ENCODE assay signal across 11 cellular contexts in the genomic region with DNA sequence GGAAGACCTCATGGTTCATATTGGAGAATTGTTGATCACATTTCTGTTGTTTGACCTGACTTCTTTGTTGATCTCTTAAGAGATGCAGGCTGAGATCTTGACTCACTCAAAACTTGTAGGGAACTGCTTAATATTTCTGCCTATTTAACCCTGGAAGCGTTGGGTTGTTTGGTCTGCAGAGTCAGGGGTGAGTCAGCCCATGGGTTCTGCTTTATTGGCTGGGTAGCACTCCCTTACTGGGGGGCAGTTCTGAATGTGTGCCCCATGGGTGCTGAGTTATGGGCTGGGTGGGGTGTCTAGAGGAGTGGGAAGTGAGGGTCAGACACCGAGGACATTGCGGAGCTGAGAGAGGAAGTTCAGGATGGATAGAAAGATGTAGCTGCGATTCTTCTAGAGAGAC.
DNase-seq lines count a peak whose midpoint lies in the region; ATAC-seq and TF ChIP-seq lines count a peak whose summit lies in the region.
"Had no signal": no experiment of that assay in that cellular context is flagged by ENCODE, and none has a peak within 500 bp of the region (broad histone marks: within the 10 kb centered on the region; RNA-seq: fewer than 3 reads in every experiment).

No MANE protein-coding gene starts in this region.

- H3K36me3 ChIP-seq in heart left ventricle = no peaks in the 10 kb centered on the region
- no peaks in the 10 kb centered on the region for H3K36me3 ChIP-seq in mucosa of descending colon (ENCODE audit: low read depth)
- H3K36me3 ChIP-seq in aorta (ENCODE audit: control insufficient read depth in 1 of 2, insufficient read depth in 2 of 2, low read length in 1 of 2) = no peaks in the 10 kb centered on the region
- no peaks in the 10 kb centered on the region for H3K36me3 ChIP-seq in PC-9 (ENCODE audit: low read depth)

- no peaks in the 10 kb centered on the region; the same call in none of the 2 replicates for H3K9me2 ChIP-seq in PC-9 (ENCODE audit: insufficient read depth)

- H3K4me1 ChIP-seq in heart left ventricle (peaks cover 12 to 92% (median 64%) of the 10 kb centered on the region in 12 donors), mucosa of descending colon (ENCODE audit: low read depth) (peaks cover 9% of the 10 kb centered on the region), aorta (ENCODE audit: control insufficient read depth in 1 of 2, insufficient read depth in 2 of 2, low read length in 2 of 2) (peaks cover 11 to 22% of the 10 kb centered on the region in 2 donors), PC-9 (replicated peaks; ENCODE audit: insufficient read depth) (no peaks in the 10 kb centered on the region)

- peaks cover 3% of the 10 kb centered on the region for H4K20me1 ChIP-seq in PC-9 (ENCODE audit: insufficient read depth)

- 62 to 80% (median 74%) methylated on average over 4 of the region's 4 CpGs for WGBS in heart left ventricle, 4 donors
- 67 to 72% methylated on average over 4 of the region's 4 CpGs for WGBS in aorta, 2 donors

- CTCF ChIA-PET in PC-9 (lab: Charles Lee) = no interaction called here

- H3K27me3 ChIP-seq in heart left ventricle = no peaks in the 10 kb centered on the region
- no peaks in the 10 kb centered on the region for H3K27me3 ChIP-seq in aorta (ENCODE audit: control insufficient read depth in 1 of 2, insufficient read depth in 2 of 2, low read length in 1 of 2)
- no peaks in the 10 kb centered on the region for H3K27me3 ChIP-seq in PC-9 (ENCODE audit: insufficient read depth, low read depth)
- H3K27me3 ChIP-seq: hepatocyte had no signal

- H3K79me2 ChIP-seq in PC-9 (ENCODE audit: low read depth) = 0 out of 2 replicates have a peak, but pooled peaks cover 6% of the 10 kb centered on the region

- DNase-seq in heart left ventricle = no peak
- no peak for DNase-seq in cardiac septum (ENCODE audit: low spot score)
- no peak for DNase-seq in mucosa of descending colon
- DNase-seq in aorta = peak in 1 of 2 donors; percentile 51
- no peak for DNase-seq in activated CD4-positive, alpha-beta T cell treated with anti-CD3 and anti-CD28 coated beads for 48 hours
- no peak for DNase-seq in PC-9
- DNase-seq: activated CD4-positive, alpha-beta memory T cell treated with anti-CD3 and anti-CD28 coated beads for 36 hours; NCI-H1436 treated with DMSO at 0.1 percent for 48 hours had no signal

- peak overlapping the region; percentile 13 for H3K4me3 Mint-ChIP-seq in dendritic cell treated with granulocyte-macrophage colony-stimulating factor and Interleukin-4, amounts not matched to agents 40 ng/mL and 50 ng/mL, for 4 days
- H3K4me3 Mint-ChIP-seq: activated CD4-positive, alpha-beta memory T cell treated with anti-CD3 and anti-CD28 coated beads for 36 hours had no signal

- ATAC-seq in heart left ventricle (peak in 2 of 4 donors; percentile 31 to 35), mucosa of descending colon (peak; percentile 21), aorta (ENCODE audit: low FRiP score) (no peak), HG03159 (IDR thresholded peaks at IDR 0.05; ENCODE audit: unreplicated experiment) (no peak)

- H3K4me3 ChIP-seq in heart left ventricle (peak overlapping the region in 5 of 12 donors; percentile 29 to 38 (median 34)), mucosa of descending colon (no peak overlapping the region), aorta (ENCODE audit: low read length in 2 of 2) (no peak overlapping the region), PC-9 (no peak overlapping the region)
- H3K4me3 ChIP-seq: hepatocyte had no signal

- H3K4me1 Mint-ChIP-seq in dendritic cell treated with granulocyte-macrophage colony-stimulating factor and Interleukin-4, amounts not matched to agents 40 ng/mL and 50 ng/mL, for 4 days (ENCODE audit: low read depth) = peaks cover 60% of the 10 kb centered on the region

- H3F3A ChIP-seq in PC-9 (ENCODE audit: insufficient read depth, low read depth) = no peaks in the 10 kb centered on the region

- TF ChIP-seq CTCF in heart left ventricle (IDR thresholded peaks at IDR 0.05) = no peak
- no peak for TF ChIP-seq CTCF in mucosa of descending colon (IDR thresholded peaks at IDR 0.05)
- TF ChIP-seq CTCF in PC-9 (conservative IDR thresholded peaks at IDR 0.05) = no peak

- peaks cover 7% of the 10 kb centered on the region for H3K36me3 Mint-ChIP-seq in dendritic cell treated with granulocyte-macrophage colony-stimulating factor and Interleukin-4, amounts not matched to agents 40 ng/mL and 50 ng/mL, for 4 days (ENCODE audit: low read depth)
- H3K36me3 Mint-ChIP-seq: activated CD4-positive, alpha-beta memory T cell treated with anti-CD3 and anti-CD28 coated beads for 36 hours had no signal

- POLR2A ChIA-PET in PC-9 (lab: Charles Lee; ENCODE audit: unreplicated experiment) = no interaction called here

- H3K4me2 ChIP-seq in PC-9 = no peak overlapping the region
- H3K4me2 ChIP-seq: hepatocyte had no signal

- no peak for TF ChIP-seq POLR2A in heart left ventricle (IDR thresholded peaks at IDR 0.05)

- intact Hi-C loops in heart left ventricle (cut with DNase I) (loop anchor here in 2 of 10 donors (5.0 to 10.0 kb wide), 2 partner anchors 34 to 86 kb away; a partner anchor contains a TSS), cardiac septum (cut with DNase I) (loop anchor here (5.0 kb wide), 1 partner anchor 89 kb away; a partner anchor contains a TSS), mucosa of descending colon (cut with DNase I, micrococcal nuclease) (no loop called here), aorta (cut with DNase I) (no loop called here), PC-9 (cut with micrococcal nuclease; ENCODE audit: unreplicated experiment) (no loop called here)
- intact Hi-C loops in dendritic cell treated with granulocyte-macrophage colony-stimulating factor and Interleukin-4, amounts not matched to agents 40 ng/mL and 50 ng/mL, for 4 days (cut with micrococcal nuclease) = no loop called here

- no peak overlapping the region for H2AFZ ChIP-seq in PC-9
- H2AFZ ChIP-seq: hepatocyte had no signal

- no peaks in the 10 kb centered on the region for H3K9me3 Mint-ChIP-seq in dendritic cell treated with granulocyte-macrophage colony-stimulating factor and Interleukin-4, amounts not matched to agents 40 ng/mL and 50 ng/mL, for 4 days
- H3K9me3 Mint-ChIP-seq: activated CD4-positive, alpha-beta memory T cell treated with anti-CD3 and anti-CD28 coated beads for 36 hours had no signal

- no peaks in the 10 kb centered on the region for H3K27me3 Mint-ChIP-seq in dendritic cell treated with granulocyte-macrophage colony-stimulating factor and Interleukin-4, amounts not matched to agents 40 ng/mL and 50 ng/mL, for 4 days
- H3K27me3 Mint-ChIP-seq: activated CD4-positive, alpha-beta memory T cell treated with anti-CD3 and anti-CD28 coated beads for 36 hours had no signal

- H3K27ac Mint-ChIP-seq in dendritic cell treated with granulocyte-macrophage colony-stimulating factor and Interleukin-4, amounts not matched to agents 40 ng/mL and 50 ng/mL, for 4 days = no peak overlapping the region
- H3K27ac Mint-ChIP-seq: activated CD4-positive, alpha-beta memory T cell treated with anti-CD3 and anti-CD28 coated beads for 36 hours had no signal

- H3K27ac ChIP-seq in heart left ventricle (peak overlapping the region; percentile 8 to 79 (median 60)), aorta (ENCODE audit: low read depth in 1 of 2, low read length in 2 of 2) (peak overlapping the region; percentile 6 to 91), PC-9 (no peak overlapping the region)
- H3K27ac ChIP-seq: hepatocyte had no signal

- H3K9me3 ChIP-seq in heart left ventricle (no peaks in the 10 kb centered on the region), mucosa of descending colon (no peaks in the 10 kb centered on the region), aorta (ENCODE audit: control insufficient read depth, low read length) (no peaks in the 10 kb centered on the region), PC-9 (ENCODE audit: insufficient read depth, low read depth) (no peaks in the 10 kb centered on the region)

- BruUV-seq in PC-9 (replicated peaks; lab: Mats Ljungman, UMichigan) = no TSS peak
